Comparison of ENCODE assay signal across 9 cellular contexts in the genomic region with DNA sequence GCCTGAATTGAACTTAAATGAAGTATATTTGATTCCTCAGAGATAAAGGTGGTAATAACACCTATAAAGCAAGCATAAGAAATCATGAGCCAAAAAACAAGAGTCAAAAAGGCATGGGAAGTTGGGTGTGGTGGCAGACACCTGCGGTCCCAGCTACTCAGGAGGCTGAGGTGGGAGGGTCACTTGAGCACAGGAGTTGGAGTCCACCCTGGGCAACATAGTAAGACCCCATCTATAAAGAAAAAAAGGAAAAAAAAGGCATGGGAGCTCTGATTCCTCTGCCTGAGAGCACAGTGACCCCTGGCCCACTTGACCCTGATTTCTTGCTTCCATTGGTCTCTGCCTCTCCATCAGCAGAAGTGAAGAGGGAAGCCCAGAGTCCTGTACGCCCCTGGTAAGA. TPM values are rescaled to one million over a fixed set of nuclear protein-coding genes. Genes with fewer than 3 reads are reported as not detected.
"Had no signal": no experiment of that assay in that cellular context is flagged by ENCODE, and none has a peak within 500 bp of the region (broad histone marks: within the 10 kb centered on the region; RNA-seq: fewer than 3 reads in every experiment).

No MANE protein-coding gene starts in this region.

- H3K4me3 Mint-ChIP-seq: IgD-negative memory B cell had no signal

- H3K4me1 Mint-ChIP-seq: IgD-negative memory B cell had no signal

- DNase-seq: IMR-90, KBM-7, KG1 had no signal

- H3K27ac ChIP-seq: HL-60 had no signal

- H3K4me3 ChIP-seq: K562 had no signal

- H3K27ac Mint-ChIP-seq: IgD-negative memory B cell had no signal

- ATAC-seq: HepG2, K562 had no signal

RNA-seq across cellular contexts. Expression of a gene that starts 40.3 kb away (rescaled TPM):
- total RNA-seq: HepG2, HT-29, HT1080, IMR-90, K562 had no signal
